Comparison of ENCODE assay signal across 1 cellular context in the genomic region with DNA sequence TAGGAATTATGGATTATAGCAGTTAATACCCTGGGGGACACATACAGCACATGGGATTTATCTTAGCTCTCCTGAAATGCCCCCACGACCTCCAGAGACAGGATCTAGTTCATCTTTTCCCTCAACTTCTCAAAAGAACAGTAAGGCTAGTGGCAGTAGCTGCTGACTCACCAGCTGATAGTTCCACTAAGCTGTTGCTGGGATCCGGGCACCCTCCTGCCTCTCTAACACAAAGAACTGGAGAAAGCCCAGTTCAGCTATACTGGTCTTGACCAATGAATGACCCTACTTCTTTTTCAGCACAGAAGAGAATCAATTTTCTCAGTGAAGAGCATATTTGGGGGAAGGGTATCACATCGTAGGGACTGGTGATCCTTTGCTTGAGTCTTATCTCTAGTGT.
TF ChIP-seq lines count a peak whose summit lies in the region.

No MANE protein-coding gene starts in this region.

TF ChIP-seq in H1, 55 proteins besides CTCF, POLR2A, EP300 and RAD21 (continued from another document):
- TF ChIP-seq, protein P1, sequence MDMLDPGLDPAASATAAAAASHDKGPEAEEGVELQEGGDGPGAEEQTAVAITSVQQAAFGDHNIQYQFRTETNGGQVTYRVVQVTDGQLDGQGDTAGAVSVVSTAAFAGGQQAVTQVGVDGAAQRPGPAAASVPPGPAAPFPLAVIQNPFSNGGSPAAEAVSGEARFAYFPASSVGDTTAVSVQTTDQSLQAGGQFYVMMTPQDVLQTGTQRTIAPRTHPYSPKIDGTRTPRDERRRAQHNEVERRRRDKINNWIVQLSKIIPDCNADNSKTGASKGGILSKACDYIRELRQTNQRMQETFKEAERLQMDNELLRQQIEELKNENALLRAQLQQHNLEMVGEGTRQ (IDR thresholded peaks at IDR 0.05; ENCODE audit: low read length), result no peak
- TF ChIP-seq SRF (IDR thresholded peaks at IDR 0.05; ENCODE audit: low read depth, low read length), result no peak
- TF ChIP-seq CEBPB (IDR thresholded peaks at IDR 0.05; ENCODE audit: low read depth, low read length), result no peak
- TF ChIP-seq MAX (IDR thresholded peaks at IDR 0.05), result no peak
- no peak for TF ChIP-seq HDAC2 (IDR thresholded peaks at IDR 0.05; ENCODE audit: borderline replicate concordance in 1 of 2, low read depth in 2 of 2, low read length in 2 of 2)
